In genomic region chr15:74907277-74907870, GRCh38 we compare ENCODE assay signal across 8 cellular contexts. TPM values are rescaled to one million over a fixed set of nuclear protein-coding genes. Genes with fewer than 3 reads are reported as not detected.
DNase-seq lines count a peak whose midpoint lies in the region; ATAC-seq and TF ChIP-seq lines count a peak whose summit lies in the region.

No MANE protein-coding gene starts in this region.

- peak overlapping the region; percentile 92 to 93 for H3K27ac ChIP-seq in esophagus (ENCODE audit: low read depth in 2 of 2, low read length in 1 of 2)
- H3K27ac ChIP-seq in neural cell (ENCODE audit: low read length), result peak overlapping the region; percentile 90

- no peaks in the 10 kb centered on the region for H3K9me2 ChIP-seq in neural cell (ENCODE audit: insufficient read depth, low read length)

- peaks cover 7% of the 10 kb centered on the region for H3F3A ChIP-seq in neural cell (ENCODE audit: insufficient read depth, low read length, poor library complexity, severe bottlenecking)

- WGBS in esophagus, 2 donors, result 56 to 60% methylated on average over 6 of the region's 6 CpGs

- H3K4me1 ChIP-seq in ES-I3 (ENCODE audit: insufficient read depth, low read length), result peaks cover 4% of the 10 kb centered on the region; the same call in 1 of the 2 replicates
- H3K4me1 ChIP-seq in esophagus (ENCODE audit: control insufficient read depth in 2 of 2, insufficient read depth in 2 of 2, low read length in 1 of 2), result peaks cover 4 to 14% of the 10 kb centered on the region in 2 donors

- H3K36me3 ChIP-seq in ES-I3 (ENCODE audit: insufficient read depth, low read length) (peaks cover 19% of the 10 kb centered on the region), esophagus (ENCODE audit: control insufficient read depth in 2 of 2, insufficient read depth in 2 of 2, low read length in 1 of 2) (peaks cover 0 to 16% of the 10 kb centered on the region in 2 donors), neural cell (ENCODE audit: insufficient read depth, low read length) (peaks cover 7% of the 10 kb centered on the region)

- H3K4me3 ChIP-seq in esophagus (ENCODE audit: low read depth in 1 of 2, low read length in 2 of 2) (peak overlapping the region; percentile 82 to 83), neural cell (ENCODE audit: low read length) (peak overlapping the region; percentile 96)

- H2AFZ ChIP-seq in neural cell (ENCODE audit: low read depth, low read length), result peak overlapping the region; percentile 65

- peak; percentile 30 for DNase-seq in RKO (ENCODE audit: low spot score)
- no peak for DNase-seq in NCI-H2227 treated with DMSO at 0.1 percent for 48 hours (lab: John Stamatoyannopoulos, UW)
- no peak for DNase-seq in AG08395 (ENCODE audit: low spot score)
- no peak for DNase-seq in NCI-H2171 (lab: John Stamatoyannopoulos, UW)

- no peak for TF ChIP-seq EP300 in neural cell (conservative IDR thresholded peaks at IDR 0.05; ENCODE audit: poor library complexity, severe bottlenecking)

- peaks cover 22% of the 10 kb centered on the region for H3K79me2 ChIP-seq in neural cell (replicated peaks; ENCODE audit: insufficient read depth, low read length)

- H3K4me2 ChIP-seq in neural cell (ENCODE audit: low read length), result peak overlapping the region; percentile 95

- no peak for ATAC-seq in HG02970 (IDR thresholded peaks at IDR 0.05; ENCODE audit: low FRiP score, unreplicated experiment)

- H3K9ac ChIP-seq in ES-I3 (ENCODE audit: low read depth, low read length) (peak overlapping the region; percentile 81), neural cell (ENCODE audit: low read length) (peak overlapping the region; percentile 96)

- H3K27me3 ChIP-seq in esophagus (ENCODE audit: control insufficient read depth in 1 of 2, insufficient read depth in 2 of 2, low read length in 2 of 2) (no peaks in the 10 kb centered on the region), neural cell (ENCODE audit: insufficient read depth, low read depth, low read length) (no peaks in the 10 kb centered on the region)

- TF ChIP-seq RAD21 in neural cell (conservative IDR thresholded peaks at IDR 0.05), result no peak

- no peaks in the 10 kb centered on the region for H4K20me1 ChIP-seq in neural cell (ENCODE audit: insufficient read depth)

- H3K9me3 ChIP-seq in ES-I3 (ENCODE audit: control insufficient read depth, insufficient read depth, low read length) (no peaks in the 10 kb centered on the region), esophagus (ENCODE audit: control insufficient read depth in 2 of 2, insufficient read depth in 1 of 2, low read depth in 1 of 2, low read length in 1 of 2) (no peaks in the 10 kb centered on the region), neural cell (ENCODE audit: low read length) (no peaks in the 10 kb centered on the region)

- no peak for TF ChIP-seq CTCF in neural cell (IDR thresholded peaks at IDR 0.05; ENCODE audit: poor library complexity, severe bottlenecking)

TF ChIP-seq in neural cell, 6 proteins besides CTCF, POLR2A, EP300 and RAD21:
- TF ChIP-seq MXI1 (conservative IDR thresholded peaks at IDR 0.05; ENCODE audit: poor library complexity, severe bottlenecking) (no peak), SMC3 (conservative IDR thresholded peaks at IDR 0.05; ENCODE audit: poor library complexity) (no peak), POLR2AphosphoS5 (IDR thresholded peaks at IDR 0.05) (no peak)
TF ChIP-seq in neural cell: peak in this region for 0.

RNA-seq across cellular contexts. Expression of gene FAM219B, which starts 0.7 kb away (rescaled TPM):
- 10 to 100 TPM; 46.4 to 53.0 TPM for polyA plus RNA-seq in esophagus
- 250 and 293 TPM in 2 replicates for polyA plus RNA-seq in neural cell
- polyA minus RNA-seq in neural cell, result 91.6 and 99.6 TPM in 2 replicates

RNA-seq across cellular contexts. Expression of gene MPI, which starts 17.5 kb away (rescaled TPM):
- polyA plus RNA-seq in esophagus (10 to 100 TPM; 26.5 to 27.4 TPM), neural cell (80.3 and 88.0 TPM in 2 replicates)
- 45.4 and 57.7 TPM in 2 replicates for polyA minus RNA-seq in neural cell

RNA-seq across cellular contexts. Expression of gene COX5A, which starts 30.5 kb away (rescaled TPM):
- polyA plus RNA-seq in esophagus (100 to 1,000 TPM; 196 to 331 TPM), neural cell (132 and 155 TPM in 2 replicates)
- polyA minus RNA-seq in neural cell, result 45.0 and 62.0 TPM in 2 replicates

RNA-seq across cellular contexts. Expression of gene SCAMP2, which starts 34.2 kb away (rescaled TPM):
- 10 to 100 TPM; 58.9 to 62.3 TPM for polyA plus RNA-seq in esophagus
- 4.5 and 10.9 TPM in 2 replicates for polyA plus RNA-seq in neural cell
- 6.3 and 6.5 TPM in 2 replicates for polyA minus RNA-seq in neural cell

RNA-seq across cellular contexts. Expression of gene RPP25, which starts 49.2 kb away (rescaled TPM):
- polyA plus RNA-seq in esophagus (1 to 10 TPM; 2.8 to 7.4 TPM), neural cell (2.8 and 4.5 TPM in 2 replicates)
- 4.2 and 6.1 TPM in 2 replicates for polyA minus RNA-seq in neural cell
